ENCODE assay signal across 11 cellular contexts in the genomic region with DNA sequence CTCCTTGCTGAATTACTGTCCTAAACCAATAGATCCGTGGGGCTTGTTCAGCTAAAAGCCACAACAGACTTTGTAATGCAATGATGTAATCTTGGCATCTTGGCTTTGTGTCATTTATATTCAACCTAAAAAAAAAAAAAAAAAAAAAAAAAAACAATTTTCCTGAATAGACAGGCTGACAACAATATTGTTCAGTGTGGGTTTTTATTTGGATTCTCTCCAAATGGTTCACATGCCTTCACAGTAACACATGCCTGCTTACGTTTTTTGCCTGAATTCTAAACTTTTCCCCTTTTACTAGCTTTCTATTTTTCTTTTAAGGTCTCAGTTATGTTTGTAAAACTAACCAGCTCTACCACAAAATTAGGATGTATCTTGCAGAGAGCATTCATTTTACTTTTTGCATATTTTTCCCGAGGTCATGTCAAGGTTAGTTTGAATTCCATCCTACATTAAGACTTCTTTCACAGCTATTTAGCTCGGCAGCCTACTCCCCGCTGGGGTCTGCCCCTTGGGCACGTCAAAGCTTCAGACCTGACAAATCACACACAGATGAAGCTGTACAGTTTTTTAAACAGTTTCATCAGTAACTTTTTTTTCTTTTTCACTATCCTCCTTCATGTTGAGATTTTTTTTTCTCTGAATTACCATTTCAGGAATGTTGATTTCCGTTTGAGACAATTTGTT.
DNase-seq lines count a peak whose midpoint lies in the region; ATAC-seq and TF ChIP-seq lines count a peak whose summit lies in the region.
"Had no signal": no experiment of that assay in that cellular context is flagged by ENCODE, and none has a peak within 500 bp of the region (broad histone marks: within the 10 kb centered on the region; RNA-seq: fewer than 3 reads in every experiment).

No MANE protein-coding gene starts in this region.

- no peaks in the 10 kb centered on the region for H3K4me1 Mint-ChIP-seq in activated naive CD4-positive, alpha-beta T cell treated with anti-CD3 and anti-CD28 coated beads, Interleukin-2, amount 10 ng/mL, durations not matched to agents 7 days and 5 days
- H3K4me1 Mint-ChIP-seq in activated naive CD8-positive, alpha-beta T cell treated with anti-CD3 and anti-CD28 coated beads for 36 hours = no peaks in the 10 kb centered on the region
- H3K4me1 Mint-ChIP-seq: naive B cell had no signal

- H3K27me3 Mint-ChIP-seq in activated naive CD4-positive, alpha-beta T cell treated with anti-CD3 and anti-CD28 coated beads, Interleukin-2, amount 10 ng/mL, durations not matched to agents 7 days and 5 days = no peaks in the 10 kb centered on the region
- H3K27me3 Mint-ChIP-seq in activated naive CD8-positive, alpha-beta T cell treated with anti-CD3 and anti-CD28 coated beads for 36 hours = no peaks in the 10 kb centered on the region
- H3K27me3 Mint-ChIP-seq: naive B cell had no signal

- ATAC-seq in thoracic aorta (ENCODE audit: insufficient number of reproducible peaks, low FRiP score, low read depth) = peak; percentile 51
- ATAC-seq: A549 had no signal

- CTCF ChIA-PET in activated naive CD4-positive, alpha-beta T cell treated with anti-CD3 and anti-CD28 coated beads, Interleukin-2, amount 10 ng/mL, durations not matched to agents 7 days and 5 days (lab: Charles Lee) = no interaction called here
- CTCF ChIA-PET in RWPE1 (lab: Yijun Ruan, JAX) = interaction anchor here (0.6 kb wide), 2 partner anchors 8 to 14 kb away, joined by 3 to 4 read pairs; no protein-coding TSS in a partner anchor

- H3K36me3 Mint-ChIP-seq in activated naive CD4-positive, alpha-beta T cell treated with anti-CD3 and anti-CD28 coated beads, Interleukin-2, amount 10 ng/mL, durations not matched to agents 7 days and 5 days = no peaks in the 10 kb centered on the region
- no peaks in the 10 kb centered on the region for H3K36me3 Mint-ChIP-seq in activated naive CD8-positive, alpha-beta T cell treated with anti-CD3 and anti-CD28 coated beads for 36 hours
- H3K36me3 Mint-ChIP-seq: naive B cell had no signal

- POLR2A ChIA-PET in RWPE1 (lab: Yijun Ruan, JAX; ENCODE audit: low non-redundant PET) = no interaction called here

- H3K9me3 ChIP-seq in thoracic aorta = no peaks in the 10 kb centered on the region
- H3K9me3 ChIP-seq: A549 had no signal

- peak overlapping the region; percentile 58 for H3K4me3 ChIP-seq in thoracic aorta
- H3K4me3 ChIP-seq: A549 had no signal

- no peak overlapping the region for H3K4me3 Mint-ChIP-seq in activated naive CD4-positive, alpha-beta T cell treated with anti-CD3 and anti-CD28 coated beads, Interleukin-2, amount 10 ng/mL, durations not matched to agents 7 days and 5 days
- no peak overlapping the region for H3K4me3 Mint-ChIP-seq in activated naive CD8-positive, alpha-beta T cell treated with anti-CD3 and anti-CD28 coated beads for 36 hours
- H3K4me3 Mint-ChIP-seq: naive B cell had no signal

- H3K27ac ChIP-seq in thoracic aorta = peak overlapping the region in 1 of 2 donors; percentile 35
- no peak overlapping the region for H3K27ac ChIP-seq in RWPE1
- H3K27ac ChIP-seq: A549 had no signal

- DNase-seq in NCI-H1694 (lab: John Stamatoyannopoulos, UW) (peak; percentile 6), NCI-H1694 treated with DMSO at 0.1 percent for 48 hours (lab: John Stamatoyannopoulos, UW) (no peak), brain pericyte (ENCODE audit: low read depth, low spot score) (peak; percentile 47), iPS-NIHi11 (ENCODE audit: low spot score) (peak; percentile 60), thoracic aorta (ENCODE audit: low spot score) (no peak), RWPE1 (ENCODE audit: low spot score) (no peak)
- no peak for DNase-seq in activated naive CD4-positive, alpha-beta T cell treated with anti-CD3 and anti-CD28 coated beads, Interleukin-2, amount 10 ng/mL, durations not matched to agents 7 days and 5 days
- no peak for DNase-seq in activated naive CD8-positive, alpha-beta T cell treated with anti-CD3 and anti-CD28 coated beads for 36 hours
- DNase-seq: naive B cell, NCI-H526 treated with DMSO at 0.1 percent for 48 hours had no signal

- H3K4me1 ChIP-seq in thoracic aorta (ENCODE audit: control insufficient read depth in 1 of 2, low read depth in 2 of 2) = peaks cover 2 to 40% of the 10 kb centered on the region in 2 donors
- H3K4me1 ChIP-seq: A549 had no signal

- H3K27me3 ChIP-seq in thoracic aorta (replicated peaks; ENCODE audit: insufficient read depth) = no peaks in the 10 kb centered on the region

- H3K36me3 ChIP-seq in thoracic aorta = no peaks in the 10 kb centered on the region

- H3K9me3 Mint-ChIP-seq in activated naive CD4-positive, alpha-beta T cell treated with anti-CD3 and anti-CD28 coated beads, Interleukin-2, amount 10 ng/mL, durations not matched to agents 7 days and 5 days = no peaks in the 10 kb centered on the region
- no peaks in the 10 kb centered on the region for H3K9me3 Mint-ChIP-seq in activated naive CD8-positive, alpha-beta T cell treated with anti-CD3 and anti-CD28 coated beads for 36 hours

- TF ChIP-seq CTCF in thoracic aorta (IDR thresholded peaks at IDR 0.05) (no peak), RWPE1 (conservative IDR thresholded peaks at IDR 0.05; ENCODE audit: low read depth) (no peak)

- H3K27ac Mint-ChIP-seq in activated naive CD4-positive, alpha-beta T cell treated with anti-CD3 and anti-CD28 coated beads, Interleukin-2, amount 10 ng/mL, durations not matched to agents 7 days and 5 days = no peak overlapping the region
- H3K27ac Mint-ChIP-seq in activated naive CD8-positive, alpha-beta T cell treated with anti-CD3 and anti-CD28 coated beads for 36 hours = no peak overlapping the region
- H3K27ac Mint-ChIP-seq: naive B cell had no signal

Comparison
In these comparisons a context has a peak if more than half of its experiments do, and no peak if none do; other contexts are left out.
1. DNase-seq: peak in NCI-H1694 (single experiment), brain pericyte (single experiment) and iPS-NIHi11 (single experiment); none in NCI-H1694 treated with DMSO at 0.1 percent for 48 hours (single experiment), thoracic aorta (single experiment), activated naive CD4-positive, alpha-beta T cell treated with anti-CD3 and anti-CD28 coated beads, Interleukin-2, amount 10 ng/mL, durations not matched to agents 7 days and 5 days (single experiment), activated naive CD8-positive, alpha-beta T cell treated with anti-CD3 and anti-CD28 coated beads for 36 hours (single experiment) and RWPE1 (single experiment).